Comparison of ENCODE assay signal across 1 cellular context in genomic region chr17:290121-290521, GRCh38.
TF ChIP-seq lines count a peak whose summit lies in the region.

No MANE protein-coding gene starts in this region.

TF ChIP-seq in H1, 55 proteins besides CTCF, POLR2A, EP300 and RAD21:
- TF ChIP-seq CHD1 (IDR thresholded peaks at IDR 0.05; ENCODE audit: low read depth, low read length), result no peak
- no peak for TF ChIP-seq POU5F1 (IDR thresholded peaks at IDR 0.05; ENCODE audit: low read depth, low read length)
- TF ChIP-seq PHF8 (conservative IDR thresholded peaks at IDR 0.05; ENCODE audit: low read depth, low read length), result no peak
